22 cellular contexts compared by ENCODE assay signal in the genomic region with DNA sequence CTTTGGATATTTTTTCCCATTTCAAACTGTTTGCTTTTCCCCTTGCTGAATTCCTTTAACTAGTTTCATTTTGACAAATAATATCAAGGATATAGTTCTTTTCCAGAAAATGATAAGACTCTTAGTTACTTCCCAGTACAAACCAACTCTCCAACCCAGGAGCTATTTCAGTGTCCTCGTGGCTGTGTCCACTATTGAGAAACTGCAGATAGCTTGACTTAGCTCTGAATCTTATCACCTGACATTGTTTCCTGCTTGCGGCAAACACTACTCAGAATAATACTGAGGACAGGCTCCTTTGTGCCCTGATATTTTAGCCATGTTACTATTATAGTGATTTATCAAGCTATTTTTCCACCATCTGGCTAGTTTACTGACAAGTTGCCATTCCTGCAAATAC.
DNase-seq lines count a peak whose midpoint lies in the region; ATAC-seq and TF ChIP-seq lines count a peak whose summit lies in the region.
"Had no signal": no experiment of that assay in that cellular context is flagged by ENCODE, and none has a peak within 500 bp of the region (broad histone marks: within the 10 kb centered on the region; RNA-seq: fewer than 3 reads in every experiment).

No MANE protein-coding gene starts in this region.

- ATAC-seq in T-helper 17 cell (no peak), gastrocnemius medialis (peak; percentile 55 to 61)

- peaks cover 6% of the 10 kb centered on the region for H3K36me3 Mint-ChIP-seq in T-helper 17 cell (ENCODE audit: low read depth)
- peaks cover 33% of the 10 kb centered on the region for H3K36me3 Mint-ChIP-seq in endothelial cell (ENCODE audit: low read depth, unreplicated experiment)
- H3K36me3 Mint-ChIP-seq in mesothelial cell of epicardium = peaks cover 3% of the 10 kb centered on the region

- peak overlapping the region; percentile 37 to 65 for H3K27ac ChIP-seq in right atrium auricular region
- H3K27ac ChIP-seq in gastrocnemius medialis = peak overlapping the region in 2 of 4 donors; percentile 15 to 18
- H3K27ac ChIP-seq: C4-2B, colonic mucosa had no signal

- H3K27ac Mint-ChIP-seq in T-helper 17 cell (peak overlapping the region; percentile 6), endothelial cell (ENCODE audit: unreplicated experiment) (peak overlapping the region; percentile 91), mesothelial cell of epicardium (no peak overlapping the region)

- H3K27me3 ChIP-seq in right atrium auricular region (no peaks in the 10 kb centered on the region), gastrocnemius medialis (no peaks in the 10 kb centered on the region)
- H3K27me3 ChIP-seq: colonic mucosa had no signal

- no peak overlapping the region for H3K4me3 Mint-ChIP-seq in T-helper 17 cell
- no peak overlapping the region for H3K4me3 Mint-ChIP-seq in endothelial cell (ENCODE audit: unreplicated experiment)
- no peak overlapping the region for H3K4me3 Mint-ChIP-seq in mesothelial cell of epicardium
- H3K4me3 Mint-ChIP-seq: activated T-cell treated with anti-CD3 and anti-CD28 coated beads, Interleukin-2, amount 50 U/mL, for 4 hours; brain; neural crest cell; type B pancreatic cell had no signal

- H3K27me3 Mint-ChIP-seq in T-helper 17 cell (no peaks in the 10 kb centered on the region), endothelial cell (ENCODE audit: unreplicated experiment) (peaks cover 12% of the 10 kb centered on the region), mesothelial cell of epicardium (ENCODE audit: low read depth) (no peaks in the 10 kb centered on the region)
- H3K27me3 Mint-ChIP-seq: type B pancreatic cell had no signal

- no peaks in the 10 kb centered on the region for H3K9me3 ChIP-seq in T-helper 17 cell (ENCODE audit: control insufficient read depth, low read length, poor library complexity, severe bottlenecking)
- no peaks in the 10 kb centered on the region for H3K9me3 ChIP-seq in right atrium auricular region
- H3K9me3 ChIP-seq in gastrocnemius medialis = no peaks in the 10 kb centered on the region
- H3K9me3 ChIP-seq: colonic mucosa had no signal

- H3K4me1 Mint-ChIP-seq in T-helper 17 cell = peaks cover 22% of the 10 kb centered on the region
- H3K4me1 Mint-ChIP-seq in endothelial cell (ENCODE audit: unreplicated experiment) = peaks cover 81% of the 10 kb centered on the region
- H3K4me1 Mint-ChIP-seq in mesothelial cell of epicardium = peaks cover 9% of the 10 kb centered on the region

- H3K4me3 ChIP-seq in right atrium auricular region (no peak overlapping the region), gastrocnemius medialis (no peak overlapping the region)
- H3K4me3 ChIP-seq: colonic mucosa had no signal

- H3K9me3 Mint-ChIP-seq in endothelial cell (ENCODE audit: unreplicated experiment) = no peaks in the 10 kb centered on the region
- H3K9me3 Mint-ChIP-seq in mesothelial cell of epicardium = no peaks in the 10 kb centered on the region
- H3K9me3 Mint-ChIP-seq: brain, neural crest cell had no signal

- in situ Hi-C loops in gastrocnemius medialis (cut with MboI; ENCODE audit: low sequenced_read_pairs in 4 of 4) = no loop called here

- intact Hi-C loops in gastrocnemius medialis (cut with DNase I; ENCODE audit: low total_unique reads) = loop anchor here (5.0 kb wide), 2 partner anchors 41 to 71 kb away; no protein-coding TSS in a partner anchor

- peaks cover 15% of the 10 kb centered on the region for H3K36me3 ChIP-seq in right atrium auricular region
- H3K36me3 ChIP-seq in gastrocnemius medialis = peaks cover 0 to 3% of the 10 kb centered on the region in 2 donors
- H3K36me3 ChIP-seq: colonic mucosa had no signal

- peaks cover 0 to 79% of the 10 kb centered on the region in 2 donors for H3K4me1 ChIP-seq in right atrium auricular region
- H3K4me1 ChIP-seq in gastrocnemius medialis = peaks cover 15 to 45% of the 10 kb centered on the region in 2 donors
- H3K4me1 ChIP-seq: colonic mucosa had no signal

- TF ChIP-seq POLR2A in gastrocnemius medialis (IDR thresholded peaks at IDR 0.05) = no peak

- TF ChIP-seq CTCF in endothelial cell (IDR thresholded peaks at IDR 0.05; ENCODE audit: unreplicated experiment) = no peak
- no peak for TF ChIP-seq CTCF in right atrium auricular region (IDR thresholded peaks at IDR 0.05)
- TF ChIP-seq CTCF in gastrocnemius medialis (IDR thresholded peaks at IDR 0.05 in 4 of 5, conservative IDR thresholded peaks at IDR 0.05 in 1 of 5) = no peak
- no peak for TF ChIP-seq CTCF in mesothelial cell of epicardium (IDR thresholded peaks at IDR 0.05; ENCODE audit: unreplicated experiment)

- DNase-seq in T-helper 17 cell (no peak), endothelial cell (ENCODE audit: low spot score) (no peak), right atrium auricular region (ENCODE audit: low spot score) (no peak), gastrocnemius medialis (no peak), ecto neural progenitor cell (ENCODE audit: low spot score) (no peak), H4 (ENCODE audit: low spot score) (no peak), mesothelial cell of epicardium (ENCODE audit: low spot score in 2 of 2, unreplicated experiment in 2 of 2) (no peak)
- DNase-seq: ACHN; activated CD4-positive, alpha-beta T cell treated with anti-CD3 and anti-CD28 coated beads for 48 hours; activated naive CD4-positive, alpha-beta T cell; activated T-cell treated with anti-CD3 and anti-CD28 coated beads, Interleukin-2, amount 50 U/mL, for 4 hours; colonic mucosa; NCI-H1092; NCI-H187; NCI-H526; posterior cingulate gyrus; stimulated activated CD8-positive, alpha-beta memory T cell treated with anti-CD3 and anti-CD28 coated beads, Interleukin-4, amount 100 ng/mL, for 48 hours; T-helper 1 cell had no signal
